Comparison of ENCODE assay signal across 8 cellular contexts in genomic region chr16:57802635-57803412, GRCh38. TPM values are rescaled to one million over a fixed set of nuclear protein-coding genes. Genes with fewer than 3 reads are reported as not detected.
A peak's percentile ranks its signal among the peaks of the same experiment; 100 is the strongest.
DNase-seq lines count a peak whose midpoint lies in the region; ATAC-seq, FAIRE-seq and TF ChIP-seq lines count a peak whose summit lies in the region.

No MANE protein-coding gene starts in this region.

- TF ChIP-seq RAD21 in HepG2 (CRISPR knock-in tag; IDR thresholded peaks at IDR 0.05), result no peak; the same call in 1 of the 2 replicates

- no peak overlapping the region for H3K27ac ChIP-seq in CD8-positive, alpha-beta T cell (ENCODE audit: low read depth, low read length)
- H3K27ac ChIP-seq in MM.1S (ENCODE audit: low read length) (no peak overlapping the region), HepG2 (ENCODE audit: extremely low read length, insufficient read depth, low read length) (peak overlapping the region; percentile 73), substantia nigra (ENCODE audit: low read depth, low read length, poor library complexity, severe bottlenecking) (peak overlapping the region; percentile 81)

- peaks cover 2% of the 10 kb centered on the region for H3K36me3 Mint-ChIP-seq in CD8-positive, alpha-beta T cell

- no TSS peak for BruUV-seq in HepG2 (replicated peaks; lab: Mats Ljungman, UMichigan)

- 0 out of 2 replicates have a peak overlapping the region, but pooled peaks have one; percentile 33 for H3K4me2 ChIP-seq in MM.1S (ENCODE audit: low read depth, low read length)
- H3K4me2 ChIP-seq in HepG2 (ENCODE audit: low read depth, low read length), result peak overlapping the region; percentile 100

- WGBS in HepG2 (ENCODE audit: low lambda C conversion rate), result 1% methylated on average over 35 of the region's 35 CpGs

- TF ChIP-seq EP300 in HepG2 (IDR thresholded peaks at IDR 0.05; ENCODE audit: low read depth in 2 of 2, low read length in 2 of 2) (no peak; a peak in 1 of 4 replicates), HepG2 (CRISPR knock-in tag; IDR thresholded peaks at IDR 0.05; ENCODE audit: borderline replicate concordance) (peak; percentile 47)

- intact Hi-C loops in CD8-positive, alpha-beta T cell (cut with DNase I, micrococcal nuclease), result loop anchor here in 1 of 2 experiments (1.0 kb wide), 1 partner anchor 7 kb away; no protein-coding TSS in a partner anchor
- intact Hi-C loops in HepG2 (cut with micrococcal nuclease; ENCODE audit: unreplicated experiment), result loop anchor here (2.0 kb wide), 2 partner anchors 60 to 90 kb away; no protein-coding TSS in a partner anchor

- no peaks in the 10 kb centered on the region for H3K9me3 ChIP-seq in CD8-positive, alpha-beta T cell (ENCODE audit: low read length)
- H3K9me3 ChIP-seq in MM.1S (replicated peaks; ENCODE audit: insufficient read depth, low read length) (no peaks in the 10 kb centered on the region), HepG2 (ENCODE audit: low read length) (no peaks in the 10 kb centered on the region)

- H3K4me3 ChIP-seq in CD8-positive, alpha-beta T cell (ENCODE audit: low read depth, low read length), result peak overlapping the region; percentile 13
- peak overlapping the region; percentile 30; the same call in 1 of the 2 replicates for H3K4me3 ChIP-seq in MM.1S (ENCODE audit: low read length)
- H3K4me3 ChIP-seq in HepG2 (replicated peaks in 1 of 3; ENCODE audit: insufficient read depth in 1 of 3, low read depth in 2 of 3, low read length in 3 of 3), result peak overlapping the region; percentile 51 to 89 (median 58)

- peak overlapping the region; percentile 4 for H3K27ac Mint-ChIP-seq in CD8-positive, alpha-beta T cell

- in situ Hi-C loops in HepG2 (cut with HindIII; ENCODE audit: extremely low pct_ligation_motif_present, low pct_unique_long_range_greater_than_20kb), result no loop called here

- H3K9ac ChIP-seq in MM.1S (ENCODE audit: low read length) (0 out of 2 replicates have a peak overlapping the region, but pooled peaks have one; percentile 4), HepG2 (ENCODE audit: insufficient read depth, low read depth, low read length) (peak overlapping the region; percentile 66)

- peaks cover 30% of the 10 kb centered on the region for H3K27me3 Mint-ChIP-seq in CD8-positive, alpha-beta T cell (ENCODE audit: low read depth)

- FAIRE-seq in HepG2 (lab: Jason Lieb, UNC), result peak; percentile 73

- CTCF ChIA-PET in CD8-positive, alpha-beta T cell (lab: Charles Lee), result interaction anchor here (0.7 kb wide), 1 partner anchor 39 kb away, joined by 3 read pairs; no protein-coding TSS in a partner anchor
- CTCF ChIA-PET in HepG2 (lab: Yijun Ruan, JAX; ENCODE audit: low intra/inter-chr PET ratio, low total read pairs), result interaction anchor here (1.4 to 1.8 kb wide), 3 partner anchors 24 to 154 kb away, joined by 3 to 6 read pairs (median 5); no protein-coding TSS in a partner anchor

- no peak overlapping the region for H2AFZ ChIP-seq in MM.1S (ENCODE audit: low read length)
- no peak overlapping the region for H2AFZ ChIP-seq in HepG2 (ENCODE audit: low read length)

- no peaks in the 10 kb centered on the region for H3K9me2 ChIP-seq in MM.1S (replicated peaks; ENCODE audit: insufficient read depth, low read length)

- TF ChIP-seq CTCF in CD8-positive, alpha-beta T cell (IDR thresholded peaks at IDR 0.05), result no peak
- no peak for TF ChIP-seq CTCF in MM.1S (IDR thresholded peaks at IDR 0.05; ENCODE audit: low read length)
- TF ChIP-seq CTCF in HepG2 (CRISPR knock-in tag; IDR thresholded peaks at IDR 0.05), result no peak

- H3F3A ChIP-seq in MM.1S (ENCODE audit: insufficient read depth, low read length), result peaks cover under 1% of the 10 kb centered on the region

- ATAC-seq in CD8-positive, alpha-beta T cell, result peak; percentile 61
- ATAC-seq in HepG2 (peak; percentile 46), HG02885 (IDR thresholded peaks at IDR 0.05; ENCODE audit: poor library complexity, unreplicated experiment) (no peak)

- H3K79me2 ChIP-seq in MM.1S (ENCODE audit: low read length), result no peaks in the 10 kb centered on the region
- H3K79me2 ChIP-seq in HepG2 (ENCODE audit: insufficient read depth, low read length), result peaks cover 25% of the 10 kb centered on the region

- no peaks in the 10 kb centered on the region for H4K20me1 ChIP-seq in MM.1S (ENCODE audit: insufficient read depth, low read length)
- H4K20me1 ChIP-seq in HepG2 (ENCODE audit: insufficient read depth, low read length), result no peaks in the 10 kb centered on the region; the same call in 1 of the 2 replicates

- no peaks in the 10 kb centered on the region for H3K9me3 Mint-ChIP-seq in CD8-positive, alpha-beta T cell

- peaks cover 32% of the 10 kb centered on the region for H3K4me1 Mint-ChIP-seq in CD8-positive, alpha-beta T cell (ENCODE audit: low read depth)

- H3K36me3 ChIP-seq in CD8-positive, alpha-beta T cell (ENCODE audit: insufficient read depth, low read length), result no peaks in the 10 kb centered on the region
- H3K36me3 ChIP-seq in MM.1S (replicated peaks; ENCODE audit: insufficient read depth, low read length), result no peaks in the 10 kb centered on the region
- H3K36me3 ChIP-seq in HepG2 (replicated peaks in 1 of 2; ENCODE audit: control insufficient read depth in 1 of 2, insufficient read depth in 2 of 2, low read length in 2 of 2), result no peaks in the 10 kb centered on the region

- no peak for DNase-seq in CD8-positive, alpha-beta T cell
- DNase-seq in MM.1S (no peak), cerebellar cortex (ENCODE audit: low spot score) (peak; percentile 42), HepG2 (ENCODE audit: low spot score) (peak; percentile 67), substantia nigra (lab: John Stamatoyannopoulos, UW) (peak in 43 of 49 donors; percentile 21 to 85 (median 71)), DMS114 treated with DMSO at 0.1 percent for 48 hours (lab: John Stamatoyannopoulos, UW; ENCODE audit: unreplicated experiment) (no peak), NCI-H524 treated with DMSO at 0.1 percent for 48 hours (lab: John Stamatoyannopoulos, UW) (no peak)

- TF ChIP-seq POLR2A in HepG2 (IDR thresholded peaks at IDR 0.05; ENCODE audit: insufficient read depth in 1 of 2, low read depth in 2 of 2, low read length in 2 of 2), result peak in 1 of 2 experiments; percentile 45; a peak in 2 of 4 replicates

- H3K27me3 ChIP-seq in CD8-positive, alpha-beta T cell (ENCODE audit: insufficient read depth, low read length), result no peaks in the 10 kb centered on the region
- H3K27me3 ChIP-seq in MM.1S (replicated peaks; ENCODE audit: insufficient read depth, low read length) (no peaks in the 10 kb centered on the region), HepG2 (ENCODE audit: control insufficient read depth in 1 of 2, insufficient read depth in 2 of 2, low read length in 2 of 2) (no peaks in the 10 kb centered on the region)

- H3K4me1 ChIP-seq in CD8-positive, alpha-beta T cell (ENCODE audit: insufficient read depth, low read length), result peaks cover 15% of the 10 kb centered on the region
- H3K4me1 ChIP-seq in MM.1S (ENCODE audit: low read length), result peaks cover 8% of the 10 kb centered on the region
- peaks cover 86% of the 10 kb centered on the region for H3K4me1 ChIP-seq in HepG2 (ENCODE audit: insufficient read depth, low read length)

- peak overlapping the region; percentile 92 for H3K4me3 Mint-ChIP-seq in CD8-positive, alpha-beta T cell

- POLR2A ChIA-PET in CD8-positive, alpha-beta T cell (lab: Charles Lee), result no interaction called here
- POLR2A ChIA-PET in HepG2 (lab: Yijun Ruan, JAX), result interaction anchor here (0.8 to 12.4 kb wide), 13 partner anchors 9 to 222 kb away, joined by 3 to 141 read pairs (median 6); partner anchors contain the start of genes KATNB1 and ZNF319

TF ChIP-seq in HepG2, 621 proteins besides CTCF, POLR2A, EP300 and RAD21 (continues in another document):
- peak; percentile 85; the same call in 1 of the 2 replicates for TF ChIP-seq SALL1 (CRISPR knock-in tag; IDR thresholded peaks at IDR 0.05)

RNA-seq across cellular contexts. Expression of gene KIFC3, which starts 0.5 kb away (rescaled TPM):
- 1 to 10 TPM in 1 of 2 experiments, under 1 TPM in 1; 0.36 to 1.1 TPM for total RNA-seq in CD8-positive, alpha-beta T cell
- total RNA-seq in HepG2 (2016; rRNA removed; fragmentation: Illumina TruSeq; extraction: Trizol), result 30.0 and 45.3 TPM in 2 replicates
- total RNA-seq in HepG2 (2016; cell fraction: cytosol; rRNA removed; fragmentation: Illumina TruSeq; extraction: Trizol; ENCODE audit: low read depth), result 11.2 and 13.3 TPM in 2 replicates
- 26.2 and 45.1 TPM in 2 replicates for total RNA-seq in HepG2 (2016; cell fraction: insoluble cytoplasmic fraction; rRNA removed; fragmentation: Illumina TruSeq; extraction: Trizol)
- 23.6 and 24.3 TPM in 2 replicates for total RNA-seq in HepG2 (2016; cell fraction: membrane; rRNA removed; fragmentation: Illumina TruSeq; extraction: Trizol)
- total RNA-seq in HepG2 (2016; cell fraction: nucleus; rRNA removed; fragmentation: Illumina TruSeq; extraction: Trizol), result 39.1 and 45.8 TPM in 2 replicates
- polyA plus RNA-seq in HepG2 (2011; rRNA removed), result 42.1 and 70.6 TPM in 2 replicates
- 43.4 and 59.0 TPM in 2 replicates for polyA plus RNA-seq in HepG2 (2011; cell fraction: cytosol; rRNA removed)
- 225 and 236 TPM in 2 replicates for polyA plus RNA-seq in HepG2 (2011; cell fraction: nucleus; rRNA removed)
- polyA plus RNA-seq in HepG2 (2012), result 21.3 and 43.4 TPM in 2 replicates
- 14.4 and 14.6 TPM in 2 replicates for polyA plus RNA-seq in HepG2 (2016; cell fraction: cytosol; fragmentation: Illumina TruSeq; extraction: Trizol; ENCODE audit: low read depth)
- polyA plus RNA-seq in HepG2 (2016; cell fraction: insoluble cytoplasmic fraction; fragmentation: Illumina TruSeq; extraction: Trizol; ENCODE audit: low read depth), result 20.2 and 24.5 TPM in 2 replicates
- polyA plus RNA-seq in HepG2 (2016; cell fraction: membrane; fragmentation: Illumina TruSeq; extraction: Trizol; ENCODE audit: low read depth), result 13.8 and 19.9 TPM in 2 replicates
- 79.4 and 80.8 TPM in 2 replicates for polyA plus RNA-seq in HepG2 (2016; cell fraction: nucleus; fragmentation: Illumina TruSeq; extraction: Trizol; ENCODE audit: insufficient read depth, low read depth)
- polyA minus RNA-seq in HepG2 (2011; rRNA and poly(A)+ RNA removed; ENCODE audit: low replicate concordance), result 132 and 141 TPM in 2 replicates
- 31.9 and 33.7 TPM in 2 replicates for polyA minus RNA-seq in HepG2 (2011; cell fraction: cytosol; rRNA and poly(A)+ RNA removed)
- polyA minus RNA-seq in HepG2 (2011; cell fraction: nucleus; rRNA and poly(A)+ RNA removed), result 94.9 and 117 TPM in 2 replicates

Comparison
In these comparisons a context has a peak if more than half of its experiments do, and no peak if none do; other contexts are left out.
1. DNase-seq: peak in cerebellar cortex (single experiment), HepG2 (single experiment) and substantia nigra (43 of 49); none in CD8-positive, alpha-beta T cell (0 of 7), MM.1S (single experiment), DMS114 treated with DMSO at 0.1 percent for 48 hours (single experiment) and NCI-H524 treated with DMSO at 0.1 percent for 48 hours (single experiment).
2. H3K27ac ChIP-seq: peak in HepG2 (single experiment) and substantia nigra (single experiment); none in CD8-positive, alpha-beta T cell (single experiment) and MM.1S (single experiment).
3. RNA of gene KIFC3, which starts 0.5 kb away (total RNA-seq): 11.2 to 45.8 TPM in HepG2; 0.36 to 1.1 TPM in CD8-positive, alpha-beta T cell; every median in the first group is over 4 times any median in the second.
4. Peak in every context shown above with its lines, with median percentiles within 50 percentile points of each other: H3K4me3 ChIP-seq.